Comparison of ENCODE assay signal across 7 cellular contexts in genomic region chr1:204132718-204133117, GRCh38. TPM values are rescaled to one million over a fixed set of nuclear protein-coding genes. Genes with fewer than 3 reads are reported as not detected.
"Had no signal": no experiment of that assay in that cellular context is flagged by ENCODE, and none has a peak within 500 bp of the region (broad histone marks: within the 10 kb centered on the region; RNA-seq: fewer than 3 reads in every experiment).

No MANE protein-coding gene starts in this region.

- H3K9me3 Mint-ChIP-seq: GM23338, H9, IgD-negative memory B cell had no signal

- H3K4me3 Mint-ChIP-seq: GM23338, H9, IgD-negative memory B cell had no signal

- H3K36me3 Mint-ChIP-seq: IgD-negative memory B cell had no signal

- H3K4me2 ChIP-seq: GM23338 had no signal

- DNase-seq: H9, HCEC 1CT had no signal

- H3K27ac Mint-ChIP-seq: GM23338, IgD-negative memory B cell had no signal

- H3K4me3 ChIP-seq: GM23338 had no signal

- H2AFZ ChIP-seq: GM23338 had no signal

- ATAC-seq: GM23338 had no signal

- FAIRE-seq: H1, H54, HTR-8/SVneo had no signal

RNA-seq across cellular contexts. Expression of gene REN, which starts 33.4 kb away (rescaled TPM):
- total RNA-seq: GM23338, H1, H9 had no signal
- polyA plus RNA-seq: GM23338, IgD-negative memory B cell had no signal
